ENCODE assay signal across 1 cellular context in genomic region chr17:40696651-40697072, GRCh38.
TF ChIP-seq lines count a peak whose summit lies in the region.

No MANE protein-coding gene starts in this region.

TF ChIP-seq in IMR-90, 13 proteins besides CTCF, POLR2A, EP300 and RAD21:
- TF ChIP-seq, protein P1, sequence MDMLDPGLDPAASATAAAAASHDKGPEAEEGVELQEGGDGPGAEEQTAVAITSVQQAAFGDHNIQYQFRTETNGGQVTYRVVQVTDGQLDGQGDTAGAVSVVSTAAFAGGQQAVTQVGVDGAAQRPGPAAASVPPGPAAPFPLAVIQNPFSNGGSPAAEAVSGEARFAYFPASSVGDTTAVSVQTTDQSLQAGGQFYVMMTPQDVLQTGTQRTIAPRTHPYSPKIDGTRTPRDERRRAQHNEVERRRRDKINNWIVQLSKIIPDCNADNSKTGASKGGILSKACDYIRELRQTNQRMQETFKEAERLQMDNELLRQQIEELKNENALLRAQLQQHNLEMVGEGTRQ (IDR thresholded peaks at IDR 0.05; ENCODE audit: low read depth, low read length), result no peak
- 0 out of 2 replicates have a peak, but pooled peaks have one; percentile 8 for TF ChIP-seq CEBPB (IDR thresholded peaks at IDR 0.05; ENCODE audit: low read depth, low read length)
